8 cellular contexts compared by ENCODE assay signal in genomic region chr2:166419616-166419934, GRCh38. TPM values are rescaled to one million over a fixed set of nuclear protein-coding genes. Genes with fewer than 3 reads are reported as not detected.
DNase-seq lines count a peak whose midpoint lies in the region; ATAC-seq and TF ChIP-seq lines count a peak whose summit lies in the region.

No MANE protein-coding gene starts in this region.

- H3K27ac ChIP-seq in cardiac muscle cell = no peak overlapping the region
- no peak overlapping the region for H3K27ac ChIP-seq in PC-9

- no peaks in the 10 kb centered on the region for H3K36me3 ChIP-seq in cardiac muscle cell
- H3K36me3 ChIP-seq in PC-9 (ENCODE audit: low read depth) = no peaks in the 10 kb centered on the region

- peak in 1 of 2 donors; percentile 67 for DNase-seq in cardiac muscle cell (ENCODE audit: low read depth in 1 of 2, low spot score in 1 of 2)
- no peak for DNase-seq in cardiac septum (ENCODE audit: low spot score)
- DNase-seq in PC-9 = no peak
- DNase-seq in fibroblast of the conjunctiva (ENCODE audit: low read depth) = peak; percentile 37
- no peak for DNase-seq in anterior cingulate cortex (lab: John Stamatoyannopoulos, UW)
- DNase-seq in D341Med (ENCODE audit: low spot score) = no peak
- no peak for DNase-seq in iPS-NIHi11 (ENCODE audit: low spot score)

- no peaks in the 10 kb centered on the region for H3K79me2 ChIP-seq in PC-9 (ENCODE audit: low read depth)

- H3K9me3 ChIP-seq in cardiac muscle cell (ENCODE audit: low read depth) (no peaks in the 10 kb centered on the region), PC-9 (ENCODE audit: insufficient read depth, low read depth) (no peaks in the 10 kb centered on the region)

- H3K27me3 ChIP-seq in cardiac muscle cell = no peaks in the 10 kb centered on the region
- H3K27me3 ChIP-seq in PC-9 (ENCODE audit: insufficient read depth, low read depth) = no peaks in the 10 kb centered on the region

- no TSS peak for BruUV-seq in PC-9 (replicated peaks; lab: Mats Ljungman, UMichigan)

- no peaks in the 10 kb centered on the region for H3K9me2 ChIP-seq in PC-9 (ENCODE audit: insufficient read depth)

- POLR2A ChIA-PET in PC-9 (lab: Charles Lee; ENCODE audit: unreplicated experiment) = no interaction called here

- H3K4me1 ChIP-seq in cardiac muscle cell (ENCODE audit: low read depth) (no peaks in the 10 kb centered on the region), PC-9 (replicated peaks; ENCODE audit: insufficient read depth) (no peaks in the 10 kb centered on the region)

- H4K20me1 ChIP-seq in PC-9 (ENCODE audit: insufficient read depth) = no peaks in the 10 kb centered on the region

- 0 out of 2 replicates have a peak overlapping the region, but pooled peaks have one; percentile 68 for H2AFZ ChIP-seq in PC-9

- no peak for ATAC-seq in HG03439 (IDR thresholded peaks at IDR 0.05; ENCODE audit: unreplicated experiment)

- no peaks in the 10 kb centered on the region for H3F3A ChIP-seq in PC-9 (ENCODE audit: insufficient read depth, low read depth)

- no peak overlapping the region for H3K4me2 ChIP-seq in PC-9

- CTCF ChIA-PET in PC-9 (lab: Charles Lee) = interaction anchor here (0.6 to 0.9 kb wide), 2 partner anchors 59 to 1681 kb away, joined by 3 to 4 read pairs; no protein-coding TSS in a partner anchor

- TF ChIP-seq CTCF in cardiac muscle cell (IDR thresholded peaks at IDR 0.05; ENCODE audit: low read depth, low read length) (peak; percentile 48), PC-9 (conservative IDR thresholded peaks at IDR 0.05) (peak; percentile 63)

- H3K4me3 ChIP-seq in cardiac muscle cell (no peak overlapping the region), PC-9 (no peak overlapping the region)

- intact Hi-C loops in cardiac septum (cut with DNase I) = no loop called here
- intact Hi-C loops in PC-9 (cut with micrococcal nuclease; ENCODE audit: unreplicated experiment) = loop anchor here (1.0 to 2.0 kb wide), 2 partner anchors 240 to 467 kb away; partner anchors contain the start of gene TTC21B

RNA-seq across cellular contexts. Expression of gene SCN9A, which starts 43.8 kb away (rescaled TPM):
- total RNA-seq in cardiac muscle cell (1.4 and 2.4 TPM in 2 replicates), cardiac septum (0.75 TPM), PC-9 (2021) (3.4 and 5.2 TPM in 2 replicates)
- polyA plus RNA-seq in cardiac muscle cell = 1.4 and 2.7 TPM in 2 replicates
